ENCODE assay signal across 1 cellular context in genomic region chr2:66070717-66071602, GRCh38.
TF ChIP-seq lines count a peak whose summit lies in the region.

No MANE protein-coding gene starts in this region.

TF ChIP-seq in HEK293, 187 proteins besides CTCF, POLR2A, EP300 and RAD21 (continued from another document and continues in another):
- TF ChIP-seq ZNF404 (tag by site-specific recombination; IDR thresholded peaks at IDR 0.05) (no peak), ZNF23 (tag by site-specific recombination; IDR thresholded peaks at IDR 0.05; ENCODE audit: borderline replicate concordance) (no peak), ZNF146 (tag by site-specific recombination; IDR thresholded peaks at IDR 0.05) (no peak), ZFHX2 (tag by site-specific recombination; conservative IDR thresholded peaks at IDR 0.05) (0 out of 2 replicates have a peak, but pooled peaks have one; percentile 7), ZNF513 (tag by site-specific recombination; IDR thresholded peaks at IDR 0.05) (no peak), ZNF341 (tag by site-specific recombination; IDR thresholded peaks at IDR 0.05; ENCODE audit: low read depth) (no peak), TCF7L2 (IDR thresholded peaks at IDR 0.05; ENCODE audit: borderline replicate concordance, low read depth, low read length) (peak; percentile 91), ZNF221 (tag by site-specific recombination; IDR thresholded peaks at IDR 0.05; ENCODE audit: borderline replicate concordance) (no peak), ZNF555 (tag by site-specific recombination; conservative IDR thresholded peaks at IDR 0.05) (no peak), ZBTB20 (tag by site-specific recombination; IDR thresholded peaks at IDR 0.05) (no peak), BCL6B (tag by site-specific recombination; IDR thresholded peaks at IDR 0.05) (peak; percentile 76), SETDB1 (IDR thresholded peaks at IDR 0.05; ENCODE audit: insufficient read length, low read length) (no peak), ZNF112 (tag by site-specific recombination; IDR thresholded peaks at IDR 0.05) (no peak), ZNF837 (tag by site-specific recombination; IDR thresholded peaks at IDR 0.05) (no peak), FEZF1 (tag by site-specific recombination; IDR thresholded peaks at IDR 0.05) (peak; percentile 33; the same call in 1 of the 2 replicates), ZNF561 (tag by site-specific recombination; IDR thresholded peaks at IDR 0.05; ENCODE audit: borderline replicate concordance) (no peak), AEBP2 (tag by site-specific recombination; IDR thresholded peaks at IDR 0.05; ENCODE audit: borderline replicate concordance) (no peak), ZNF335 (tag by site-specific recombination; conservative IDR thresholded peaks at IDR 0.05) (peak; percentile 52), ZNF664 (tag by site-specific recombination; IDR thresholded peaks at IDR 0.05) (0 out of 2 replicates have a peak, but pooled peaks have one; percentile 40), TRIM28 (IDR thresholded peaks at IDR 0.05; ENCODE audit: borderline replicate concordance, low read length) (0 out of 2 replicates have a peak, but pooled peaks have one; percentile 36), OVOL3 (tag by site-specific recombination; IDR thresholded peaks at IDR 0.05) (no peak), BCL11B (tag by site-specific recombination; IDR thresholded peaks at IDR 0.05; ENCODE audit: low read depth) (no peak), ZNF324 (tag by site-specific recombination; IDR thresholded peaks at IDR 0.05) (no peak), ZNF623 (tag by site-specific recombination; IDR thresholded peaks at IDR 0.05) (no peak), OSR2 (tag by site-specific recombination; IDR thresholded peaks at IDR 0.05) (peak; percentile 44), ZNF248 (tag by site-specific recombination; IDR thresholded peaks at IDR 0.05) (no peak), ZNF362 (tag by site-specific recombination; IDR thresholded peaks at IDR 0.05) (peak; percentile 86), ZEB2 (tag by site-specific recombination; IDR thresholded peaks at IDR 0.05) (peak; percentile 72; the same call in 1 of the 2 replicates), ZNF707 (tag by site-specific recombination; IDR thresholded peaks at IDR 0.05) (no peak), ZBTB17 (tag by site-specific recombination; IDR thresholded peaks at IDR 0.05) (peak; percentile 91), ZNF830 (tag by site-specific recombination; IDR thresholded peaks at IDR 0.05; ENCODE audit: low read depth) (no peak), ZNF624 (tag by site-specific recombination; IDR thresholded peaks at IDR 0.05) (no peak), ZNF626 (tag by site-specific recombination; IDR thresholded peaks at IDR 0.05) (no peak), GLI4 (tag by site-specific recombination; IDR thresholded peaks at IDR 0.05) (no peak), ZNF2 (tag by site-specific recombination; IDR thresholded peaks at IDR 0.05) (0 out of 2 replicates have a peak, but pooled peaks have one; percentile 11), ZNF416 (tag by site-specific recombination; IDR thresholded peaks at IDR 0.05) (no peak), ZNF426 (tag by site-specific recombination; IDR thresholded peaks at IDR 0.05) (no peak), MZF1 (tag by site-specific recombination; IDR thresholded peaks at IDR 0.05; ENCODE audit: borderline replicate concordance) (peak; percentile 41; the same call in 1 of the 2 replicates), ZBTB48 (tag by site-specific recombination; IDR thresholded peaks at IDR 0.05) (no peak), ZNF530 (tag by site-specific recombination; IDR thresholded peaks at IDR 0.05; ENCODE audit: low read depth) (no peak), ZNF548 (tag by site-specific recombination; IDR thresholded peaks at IDR 0.05) (no peak), ZNF214 (tag by site-specific recombination; IDR thresholded peaks at IDR 0.05; ENCODE audit: borderline replicate concordance) (no peak), ZNF571 (tag by site-specific recombination; IDR thresholded peaks at IDR 0.05) (no peak), ZXDB (tag by site-specific recombination; IDR thresholded peaks at IDR 0.05) (peak; percentile 63), ZNF354C (tag by site-specific recombination; IDR thresholded peaks at IDR 0.05; ENCODE audit: borderline replicate concordance, low read depth) (no peak), ZNF843 (tag by site-specific recombination; IDR thresholded peaks at IDR 0.05) (peak; percentile 82), KLF17 (tag by site-specific recombination; IDR thresholded peaks at IDR 0.05) (no peak), ZBTB1 (tag by site-specific recombination; IDR thresholded peaks at IDR 0.05) (no peak), ZNF121 (tag by site-specific recombination; IDR thresholded peaks at IDR 0.05) (no peak), ZBTB49 (tag by site-specific recombination; IDR thresholded peaks at IDR 0.05; ENCODE audit: low read depth) (no peak), ZSCAN5A (tag by site-specific recombination; IDR thresholded peaks at IDR 0.05) (no peak), ZNF792 (tag by site-specific recombination; IDR thresholded peaks at IDR 0.05) (peak; percentile 90), ZNF174 (tag by site-specific recombination; IDR thresholded peaks at IDR 0.05) (no peak), ZNF514 (tag by site-specific recombination; IDR thresholded peaks at IDR 0.05) (no peak), ZFP37 (tag by site-specific recombination; IDR thresholded peaks at IDR 0.05) (no peak), ZNF654 (tag by site-specific recombination; IDR thresholded peaks at IDR 0.05; ENCODE audit: low read depth) (no peak), ZNF292 (tag by site-specific recombination; IDR thresholded peaks at IDR 0.05; ENCODE audit: borderline replicate concordance, low read depth) (no peak), PRDM1 (tag by site-specific recombination; IDR thresholded peaks at IDR 0.05) (no peak), IKZF3 (tag by site-specific recombination; IDR thresholded peaks at IDR 0.05) (peak; percentile 86), GLI2 (tag by site-specific recombination; IDR thresholded peaks at IDR 0.05; ENCODE audit: borderline replicate concordance, low read depth) (peak; percentile 54; the same call in 1 of the 2 replicates), ZNF350 (tag by site-specific recombination; IDR thresholded peaks at IDR 0.05) (no peak), ZNF280C (tag by site-specific recombination; IDR thresholded peaks at IDR 0.05) (no peak), KLF16 (tag by site-specific recombination; IDR thresholded peaks at IDR 0.05) (peak; percentile 64), ZNF423 (tag by site-specific recombination; IDR thresholded peaks at IDR 0.05) (no peak)
